ENCODE assay signal across 30 cellular contexts in the genomic region with DNA sequence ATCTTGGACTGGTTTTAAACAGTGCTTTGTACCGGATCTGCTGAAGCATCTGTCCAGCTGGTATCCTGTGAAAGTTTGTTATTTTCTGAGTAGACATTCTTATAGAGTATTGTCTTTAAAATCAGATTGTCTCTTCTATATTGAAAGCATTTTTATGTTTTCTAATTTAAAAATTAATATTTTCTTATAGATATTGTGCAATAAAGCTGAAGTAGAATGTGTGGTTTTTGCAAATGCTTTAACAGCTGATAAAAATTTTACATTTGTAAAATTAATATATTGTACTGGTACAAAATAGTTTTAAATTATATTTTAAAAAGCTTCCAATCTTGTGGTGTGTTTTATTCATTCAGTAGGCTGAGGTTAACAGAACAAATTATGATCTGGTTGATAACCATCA. TPM values are rescaled to one million over a fixed set of nuclear protein-coding genes. Genes with fewer than 3 reads are reported as not detected.
"Had no signal": no experiment of that assay in that cellular context is flagged by ENCODE, and none has a peak within 500 bp of the region (broad histone marks: within the 10 kb centered on the region; RNA-seq: fewer than 3 reads in every experiment).

No MANE protein-coding gene starts in this region.

- H3K27ac Mint-ChIP-seq: mesothelial cell of epicardium; nephron progenitor cell; stimulated activated effector memory CD8-positive, alpha-beta T cell treated with anti-CD3 and anti-CD28 coated beads, Interleukin-12 subunit alpha, Interleukin-12 subunit beta, amount 100 ng/mL, for 72 hours had no signal

- FAIRE-seq: endometrium, kidney had no signal

- H3K4me3 ChIP-seq: coronary artery, esophagus squamous epithelium, gastrocnemius medialis, lung, mucosa of descending colon, ovary, psoas muscle, sigmoid colon, stomach, thyroid gland, vagina had no signal

- H3K27me3 Mint-ChIP-seq: naive B cell had no signal

- H3K4me3 Mint-ChIP-seq: mesothelial cell of epicardium; naive B cell; nephron progenitor cell; stimulated activated effector memory CD8-positive, alpha-beta T cell treated with anti-CD3 and anti-CD28 coated beads, Interleukin-12 subunit alpha, Interleukin-12 subunit beta, amount 100 ng/mL, for 72 hours had no signal

- ATAC-seq: gastrocnemius medialis; left lobe of liver; mucosa of descending colon; psoas muscle; right cardiac atrium; stimulated activated effector memory CD8-positive, alpha-beta T cell treated with anti-CD3 and anti-CD28 coated beads, Interleukin-12 subunit alpha, Interleukin-12 subunit beta, amount 100 ng/mL, for 72 hours had no signal

- H3K27me3 ChIP-seq: esophagus squamous epithelium, gastrocnemius medialis, ovary, sigmoid colon, stomach, thyroid gland, vagina had no signal

- H3K27ac ChIP-seq: coronary artery, esophagus squamous epithelium, gastrocnemius medialis, ovary, psoas muscle, sigmoid colon, stomach, thyroid gland, vagina had no signal

- H3K4me1 ChIP-seq: esophagus squamous epithelium, gastrocnemius medialis, psoas muscle, sigmoid colon, stomach, thyroid gland, vagina had no signal

- H3K4me1 Mint-ChIP-seq: mesothelial cell of epicardium; nephron progenitor cell; stimulated activated effector memory CD8-positive, alpha-beta T cell treated with anti-CD3 and anti-CD28 coated beads, Interleukin-12 subunit alpha, Interleukin-12 subunit beta, amount 100 ng/mL, for 72 hours had no signal

- H3K9me3 Mint-ChIP-seq: mesothelial cell of epicardium; naive B cell; nephron progenitor cell; stimulated activated effector memory CD8-positive, alpha-beta T cell treated with anti-CD3 and anti-CD28 coated beads, Interleukin-12 subunit alpha, Interleukin-12 subunit beta, amount 100 ng/mL, for 72 hours had no signal

- H3K36me3 ChIP-seq: ovary, thyroid gland had no signal

- H3K9me3 ChIP-seq: esophagus squamous epithelium, gastrocnemius medialis, mucosa of descending colon, ovary, psoas muscle, sigmoid colon, stomach, thyroid gland, vagina had no signal

- DNase-seq: dermis blood vessel endothelial cell; effector memory CD4-positive, alpha-beta T cell; erythroblast; esophagus squamous epithelium; gastrocnemius medialis; head of caudate nucleus; kidney; mesenchymal stem cell; mucosa of descending colon; naive B cell; nephron progenitor cell; occipital lobe; ovary; posterior cingulate gyrus; psoas muscle; right cardiac atrium; sigmoid colon; stimulated activated CD4-positive, alpha-beta T cell treated with anti-CD3 and anti-CD28 coated beads, Interleukin-2, amount 100 ng/mL, for 24 hours; stimulated activated CD4-positive, alpha-beta T cell treated with anti-CD3 and anti-CD28 coated beads, Interleukin-4, amount 100 ng/mL, for 24 hours; stimulated activated naive CD4-positive, alpha-beta T cell treated with Interleukin-2 at 50 U/mL for 16 hours; stomach; thyroid gland; trophoblast cell had no signal

RNA-seq across cellular contexts. Expression of a gene that starts 31.9 kb away (rescaled TPM):
- total RNA-seq: psoas muscle had no signal
- polyA plus RNA-seq: right cardiac atrium had no signal
